15 cellular contexts compared by ENCODE assay signal in genomic region chr16:89368604-89369249, GRCh38.
DNase-seq lines count a peak whose midpoint lies in the region; ATAC-seq and TF ChIP-seq lines count a peak whose summit lies in the region.
"Had no signal": no experiment of that assay in that cellular context is flagged by ENCODE, and none has a peak within 500 bp of the region (broad histone marks: within the 10 kb centered on the region; RNA-seq: fewer than 3 reads in every experiment).

No MANE protein-coding gene starts in this region.

- peaks cover 30% of the 10 kb centered on the region for H3F3A ChIP-seq in smooth muscle cell (ENCODE audit: low read depth)

- H3K4me1 Mint-ChIP-seq in activated CD4-positive, alpha-beta T cell treated with anti-CD3 and anti-CD28 coated beads for 36 hours = peaks cover 83% of the 10 kb centered on the region
- H3K4me1 Mint-ChIP-seq in activated CD8-positive, alpha-beta T cell treated with anti-CD3 and anti-CD28 coated beads, Interleukin-2, amount 10 ng/mL, durations not matched to agents 7 days and 5 days (ENCODE audit: low read depth) = peaks cover 79% of the 10 kb centered on the region
- H3K4me1 Mint-ChIP-seq in activated CD4-positive, alpha-beta memory T cell treated with anti-CD3 and anti-CD28 coated beads, Interleukin-2, amount 10 ng/mL, durations not matched to agents 7 days and 5 days = peaks cover 72% of the 10 kb centered on the region

- peaks cover 100% of the 10 kb centered on the region for H3K79me2 ChIP-seq in smooth muscle cell (ENCODE audit: low read depth)

- TF ChIP-seq CTCF in smooth muscle cell (IDR thresholded peaks at IDR 0.05; ENCODE audit: borderline replicate concordance, insufficient read depth, poor library complexity, severe bottlenecking) = no peak

- H3K4me3 ChIP-seq in iPS-15b (ENCODE audit: low read depth, low read length) (no peak overlapping the region), smooth muscle cell (no peak overlapping the region)

- H3K27me3 Mint-ChIP-seq in activated CD4-positive, alpha-beta T cell treated with anti-CD3 and anti-CD28 coated beads for 36 hours = no peaks in the 10 kb centered on the region
- no peaks in the 10 kb centered on the region for H3K27me3 Mint-ChIP-seq in activated CD8-positive, alpha-beta T cell treated with anti-CD3 and anti-CD28 coated beads, Interleukin-2, amount 10 ng/mL, durations not matched to agents 7 days and 5 days (ENCODE audit: low read depth)
- H3K27me3 Mint-ChIP-seq in activated CD4-positive, alpha-beta memory T cell treated with anti-CD3 and anti-CD28 coated beads, Interleukin-2, amount 10 ng/mL, durations not matched to agents 7 days and 5 days = no peaks in the 10 kb centered on the region

- peaks cover 7% of the 10 kb centered on the region for H3K36me3 ChIP-seq in iPS-15b (ENCODE audit: control insufficient read depth, insufficient read depth, low read length)
- H3K36me3 ChIP-seq in smooth muscle cell (ENCODE audit: low read depth) = no peaks in the 10 kb centered on the region

- no peak for DNase-seq in activated CD4-positive, alpha-beta T cell treated with anti-CD3 and anti-CD28 coated beads for 36 hours
- no peak for DNase-seq in activated CD4-positive, alpha-beta T cell treated with anti-CD3 and anti-CD28 coated beads for 48 hours
- DNase-seq in activated CD8-positive, alpha-beta T cell treated with anti-CD3 and anti-CD28 coated beads, Interleukin-2, amount 10 ng/mL, durations not matched to agents 7 days and 5 days = no peak
- DNase-seq in smooth muscle cell (lab: John Stamatoyannopoulos, UW; ENCODE audit: unreplicated experiment) (no peak), NCI-H446 treated with DMSO at 0.1 percent for 48 hours (lab: John Stamatoyannopoulos, UW) (no peak), Right ventricle myocardium inferior (ENCODE audit: missing footprints) (no peak)
- no peak for DNase-seq in activated CD4-positive, alpha-beta memory T cell treated with anti-CD3 and anti-CD28 coated beads, Interleukin-2, amount 10 ng/mL, durations not matched to agents 7 days and 5 days
- DNase-seq: 8988T; activated CD4-positive, alpha-beta T cell treated with anti-CD3 and anti-CD28 coated beads for 4 hours; Calu3; NCI-H1105; NCI-H345; stimulated activated CD4-positive, alpha-beta T cell treated with anti-CD3 and anti-CD28 coated beads, Interleukin-2, amount 100 ng/mL, for 48 hours; SW 1271 had no signal

- peak overlapping the region; percentile 37 for H3K27ac Mint-ChIP-seq in activated CD4-positive, alpha-beta T cell treated with anti-CD3 and anti-CD28 coated beads for 36 hours
- H3K27ac Mint-ChIP-seq in activated CD8-positive, alpha-beta T cell treated with anti-CD3 and anti-CD28 coated beads, Interleukin-2, amount 10 ng/mL, durations not matched to agents 7 days and 5 days = peak overlapping the region; percentile 43
- no peak overlapping the region for H3K27ac Mint-ChIP-seq in activated CD4-positive, alpha-beta memory T cell treated with anti-CD3 and anti-CD28 coated beads, Interleukin-2, amount 10 ng/mL, durations not matched to agents 7 days and 5 days

- no peak for ATAC-seq in activated CD4-positive, alpha-beta T cell treated with anti-CD3 and anti-CD28 coated beads for 36 hours
- ATAC-seq in activated CD8-positive, alpha-beta T cell treated with anti-CD3 and anti-CD28 coated beads, Interleukin-2, amount 10 ng/mL, durations not matched to agents 7 days and 5 days = no peak
- ATAC-seq in Right ventricle myocardium inferior = no peak

- H2AFZ ChIP-seq in smooth muscle cell (ENCODE audit: low read depth) = no peak overlapping the region

- POLR2A ChIA-PET in activated CD4-positive, alpha-beta T cell treated with anti-CD3 and anti-CD28 coated beads for 36 hours (lab: Charles Lee) = no interaction called here
- POLR2A ChIA-PET in activated CD8-positive, alpha-beta T cell treated with anti-CD3 and anti-CD28 coated beads, Interleukin-2, amount 10 ng/mL, durations not matched to agents 7 days and 5 days (lab: Charles Lee) = no interaction called here
- POLR2A ChIA-PET in activated CD4-positive, alpha-beta memory T cell treated with anti-CD3 and anti-CD28 coated beads, Interleukin-2, amount 10 ng/mL, durations not matched to agents 7 days and 5 days (lab: Charles Lee) = interaction anchor here (1.4 kb wide), 1 partner anchor 8 kb away, joined by 3 read pairs; no protein-coding TSS in a partner anchor

- H4K20me1 ChIP-seq in smooth muscle cell (ENCODE audit: low read depth) = peaks cover 100% of the 10 kb centered on the region

- no peak overlapping the region for H3K4me3 Mint-ChIP-seq in activated CD4-positive, alpha-beta T cell treated with anti-CD3 and anti-CD28 coated beads for 36 hours
- no peak overlapping the region for H3K4me3 Mint-ChIP-seq in activated CD8-positive, alpha-beta T cell treated with anti-CD3 and anti-CD28 coated beads, Interleukin-2, amount 10 ng/mL, durations not matched to agents 7 days and 5 days
- no peak overlapping the region for H3K4me3 Mint-ChIP-seq in activated CD4-positive, alpha-beta memory T cell treated with anti-CD3 and anti-CD28 coated beads, Interleukin-2, amount 10 ng/mL, durations not matched to agents 7 days and 5 days

- H3K9me3 ChIP-seq in iPS-15b (ENCODE audit: control insufficient read depth, insufficient read depth, low read length) (no peaks in the 10 kb centered on the region), smooth muscle cell (replicated peaks; ENCODE audit: low read depth) (no peaks in the 10 kb centered on the region)

- H3K27ac ChIP-seq in smooth muscle cell (ENCODE audit: low read depth) = peak overlapping the region; percentile 59

- H3K4me1 ChIP-seq in iPS-15b (ENCODE audit: control insufficient read depth, insufficient read depth, low read length) (peaks cover 7% of the 10 kb centered on the region), smooth muscle cell (ENCODE audit: low read depth) (peaks cover 26% of the 10 kb centered on the region)

- no peaks in the 10 kb centered on the region for H3K9me3 Mint-ChIP-seq in activated CD4-positive, alpha-beta T cell treated with anti-CD3 and anti-CD28 coated beads for 36 hours (ENCODE audit: low read depth)
- H3K9me3 Mint-ChIP-seq in activated CD8-positive, alpha-beta T cell treated with anti-CD3 and anti-CD28 coated beads, Interleukin-2, amount 10 ng/mL, durations not matched to agents 7 days and 5 days (ENCODE audit: insufficient read depth) = no peaks in the 10 kb centered on the region
- no peaks in the 10 kb centered on the region for H3K9me3 Mint-ChIP-seq in activated CD4-positive, alpha-beta memory T cell treated with anti-CD3 and anti-CD28 coated beads, Interleukin-2, amount 10 ng/mL, durations not matched to agents 7 days and 5 days

- 83% methylated on average over 7 of the region's 7 CpGs for WGBS in smooth muscle cell (ENCODE audit: low lambda C conversion rate)

- CTCF ChIA-PET in activated CD4-positive, alpha-beta T cell treated with anti-CD3 and anti-CD28 coated beads for 36 hours (lab: Charles Lee) = interaction anchor here (0.5 to 1.8 kb wide), 2 partner anchors 11 to 69 kb away, joined by 3 to 5 read pairs; no protein-coding TSS in a partner anchor
- CTCF ChIA-PET in activated CD8-positive, alpha-beta T cell treated with anti-CD3 and anti-CD28 coated beads, Interleukin-2, amount 10 ng/mL, durations not matched to agents 7 days and 5 days (lab: Charles Lee) = interaction anchor here (1.0 to 1.5 kb wide), 2 partner anchors 14 to 140 kb away, joined by 3 read pairs; partner anchors contain the start of gene SPG7
- CTCF ChIA-PET in activated CD4-positive, alpha-beta memory T cell treated with anti-CD3 and anti-CD28 coated beads, Interleukin-2, amount 10 ng/mL, durations not matched to agents 7 days and 5 days (lab: Charles Lee) = interaction anchor here (0.6 to 0.7 kb wide), 2 partner anchors 11 to 70 kb away, joined by 4 read pairs; no protein-coding TSS in a partner anchor

- no peak overlapping the region for H3K4me2 ChIP-seq in smooth muscle cell

- H3K27me3 ChIP-seq in iPS-15b (ENCODE audit: control insufficient read depth, insufficient read depth, low read length) = no peaks in the 10 kb centered on the region
- H3K27me3 ChIP-seq in smooth muscle cell (ENCODE audit: low read depth) = no peaks in the 10 kb centered on the region

- peaks cover 31% of the 10 kb centered on the region for H3K36me3 Mint-ChIP-seq in activated CD4-positive, alpha-beta T cell treated with anti-CD3 and anti-CD28 coated beads for 36 hours (ENCODE audit: low read depth)
- peaks cover 37% of the 10 kb centered on the region for H3K36me3 Mint-ChIP-seq in activated CD8-positive, alpha-beta T cell treated with anti-CD3 and anti-CD28 coated beads, Interleukin-2, amount 10 ng/mL, durations not matched to agents 7 days and 5 days (ENCODE audit: low read depth)
- H3K36me3 Mint-ChIP-seq in activated CD4-positive, alpha-beta memory T cell treated with anti-CD3 and anti-CD28 coated beads, Interleukin-2, amount 10 ng/mL, durations not matched to agents 7 days and 5 days (ENCODE audit: low read depth) = peaks cover 44% of the 10 kb centered on the region

- H3K9ac ChIP-seq in iPS-15b (ENCODE audit: low read depth, low read length) = peak overlapping the region; percentile 47
- H3K9ac ChIP-seq in smooth muscle cell (ENCODE audit: low read depth) = no peak overlapping the region

- intact Hi-C loops in activated CD4-positive, alpha-beta T cell treated with anti-CD3 and anti-CD28 coated beads for 36 hours (cut with DNase I, micrococcal nuclease) = no loop called here
- intact Hi-C loops in Right ventricle myocardium inferior (cut with DNase I) = no loop called here
